Comparison of ENCODE assay signal across 9 cellular contexts in genomic region chr10:62017141-62017870, GRCh38.
A peak's percentile ranks its signal among the peaks of the same experiment; 100 is the strongest.
DNase-seq lines count a peak whose midpoint lies in the region; ATAC-seq and TF ChIP-seq lines count a peak whose summit lies in the region.
"Had no signal": no experiment of that assay in that cellular context is flagged by ENCODE, and none has a peak within 500 bp of the region (broad histone marks: within the 10 kb centered on the region; RNA-seq: fewer than 3 reads in every experiment).

No MANE protein-coding gene starts in this region.

- peaks cover 60% of the 10 kb centered on the region for H3K4me1 Mint-ChIP-seq in osteocyte (ENCODE audit: unreplicated experiment)

- peak overlapping the region; percentile 88 for H3K4me2 ChIP-seq in DOHH2 (ENCODE audit: low read length)

- no peaks in the 10 kb centered on the region for H3K27me3 Mint-ChIP-seq in osteocyte (ENCODE audit: unreplicated experiment)

- ATAC-seq in GM21619 (IDR thresholded peaks at IDR 0.05; ENCODE audit: unreplicated experiment), result peak; percentile 2

- peaks cover 61% of the 10 kb centered on the region for H3K79me2 ChIP-seq in DOHH2 (ENCODE audit: control insufficient read depth, low read length)

- H3K4me3 ChIP-seq in DOHH2 (ENCODE audit: low read length) (peak overlapping the region; percentile 63), SK-N-MC (no peak overlapping the region)

- H3K27ac Mint-ChIP-seq in osteocyte (ENCODE audit: unreplicated experiment), result peak overlapping the region; percentile 90

- H3K9ac ChIP-seq in SK-N-MC (ENCODE audit: insufficient read length), result no peak overlapping the region

- H3K9me3 ChIP-seq in DOHH2 (ENCODE audit: control insufficient read depth, insufficient read depth, low read length) (no peaks in the 10 kb centered on the region), SK-N-MC (ENCODE audit: low read depth, low read length) (no peaks in the 10 kb centered on the region)

- H3K9me3 Mint-ChIP-seq in osteocyte (ENCODE audit: unreplicated experiment), result no peaks in the 10 kb centered on the region

- 0 out of 2 replicates have a peak, but pooled peaks cover 2% of the 10 kb centered on the region for H3F3A ChIP-seq in DOHH2 (ENCODE audit: control insufficient read depth, insufficient read depth)

- no peaks in the 10 kb centered on the region for H3K9me2 ChIP-seq in DOHH2 (replicated peaks; ENCODE audit: control insufficient read depth, low read length)

- no peak for DNase-seq in SK-N-MC (ENCODE audit: low read depth, low spot score)
- DNase-seq in osteocyte (ENCODE audit: extremely low spot score, unreplicated experiment), result no peak
- no peak for DNase-seq in GF-D8 (lab: John Stamatoyannopoulos, UW)
- no peak for DNase-seq in SW480 (ENCODE audit: low spot score)
- DNase-seq in GM19240 (ENCODE audit: insufficient read length, low spot score), result no peak
- no peak for DNase-seq in NCI-H69 (lab: John Stamatoyannopoulos, UW)
- DNase-seq: stimulated activated CD4-positive, alpha-beta T cell treated with anti-CD3 and anti-CD28 coated beads, Interleukin-4, amount 100 ng/mL, for 4 hours had no signal

- peak overlapping the region; percentile 77 for H3K27ac ChIP-seq in DOHH2 (ENCODE audit: low read depth, low read length)
- H3K27ac ChIP-seq in SK-N-MC, result peak overlapping the region; percentile 31; the same call in 1 of the 2 replicates

- no peaks in the 10 kb centered on the region for H3K27me3 ChIP-seq in DOHH2 (ENCODE audit: control insufficient read depth, low read length)

- peaks cover 22% of the 10 kb centered on the region for H3K36me3 ChIP-seq in DOHH2 (ENCODE audit: control insufficient read depth, low read length)
- H3K36me3 ChIP-seq in SK-N-MC (ENCODE audit: insufficient read depth, low read length), result no peaks in the 10 kb centered on the region

- H3K4me3 Mint-ChIP-seq in osteocyte (ENCODE audit: unreplicated experiment), result no peak overlapping the region

- H3K36me3 Mint-ChIP-seq in osteocyte (ENCODE audit: unreplicated experiment), result peaks cover 7% of the 10 kb centered on the region

- peaks cover 78% of the 10 kb centered on the region for H3K4me1 ChIP-seq in DOHH2 (ENCODE audit: control insufficient read depth, low read length)

- TF ChIP-seq CTCF in DOHH2 (IDR thresholded peaks at IDR 0.05; ENCODE audit: low read depth, low read length, poor library complexity, severe bottlenecking), result no peak
- TF ChIP-seq CTCF in osteocyte (IDR thresholded peaks at IDR 0.05), result no peak

- no peaks in the 10 kb centered on the region for H4K20me1 ChIP-seq in DOHH2 (ENCODE audit: control insufficient read depth, insufficient read depth, low read depth, low read length)
